In genomic region chr5:92715946-92716345, GRCh38 we compare ENCODE assay signal across 20 cellular contexts.
A peak's percentile ranks its signal among the peaks of the same experiment; 100 is the strongest.
DNase-seq lines count a peak whose midpoint lies in the region; ATAC-seq, FAIRE-seq and TF ChIP-seq lines count a peak whose summit lies in the region.
"Had no signal": no experiment of that assay in that cellular context is flagged by ENCODE, and none has a peak within 500 bp of the region (broad histone marks: within the 10 kb centered on the region; RNA-seq: fewer than 3 reads in every experiment).

No MANE protein-coding gene starts in this region.

- no peak for TF ChIP-seq EP300 in A549 (IDR thresholded peaks at IDR 0.05)

- no peak for TF ChIP-seq RAD21 in A549 (conservative IDR thresholded peaks at IDR 0.05 in 1 of 2, IDR thresholded peaks at IDR 0.05 in 1 of 2)

- H3K9me3 ChIP-seq in A549 = no peaks in the 10 kb centered on the region
- H3K9me3 ChIP-seq in upper lobe of right lung = no peaks in the 10 kb centered on the region

- H3K4me3 ChIP-seq in A549 = no peak overlapping the region
- H3K4me3 ChIP-seq in upper lobe of right lung = no peak overlapping the region
- H3K4me3 ChIP-seq: GM23338 had no signal

- TF ChIP-seq CTCF in A549 (IDR thresholded peaks at IDR 0.05) (no peak), upper lobe of right lung (IDR thresholded peaks at IDR 0.05) (no peak)

- intact Hi-C loops in upper lobe of right lung (cut with DNase I) = no loop called here

- POLR2A ChIA-PET in A549 (lab: Yijun Ruan, JAX) = no interaction called here

- ATAC-seq in A549 = no peak
- ATAC-seq in upper lobe of right lung = no peak
- ATAC-seq: GM23338, HCT116 had no signal

- no peak overlapping the region for H3K4me2 ChIP-seq in A549
- H3K4me2 ChIP-seq: GM23338 had no signal

- no peaks in the 10 kb centered on the region for H3K4me1 ChIP-seq in A549
- no peaks in the 10 kb centered on the region for H3K4me1 ChIP-seq in upper lobe of right lung

- H3K27me3 ChIP-seq in upper lobe of right lung = no peaks in the 10 kb centered on the region

- DNase-seq in NCI-H2081 (lab: John Stamatoyannopoulos, UW) (peak; percentile 0 to 9), NCI-H2081 treated with DMSO at 0.1 percent for 48 hours (lab: John Stamatoyannopoulos, UW) (no peak), A549 (ENCODE audit: low read depth in 1 of 2, low spot score in 1 of 2) (no peak), NCI-H69 (lab: John Stamatoyannopoulos, UW) (peak; percentile 74), upper lobe of right lung (no peak)
- DNase-seq in effector CD4-positive, alpha-beta T cell = no peak
- DNase-seq: 8988T; C1 segment of cervical spinal cord; Calu3; CD4-positive, alpha-beta memory T cell; COR-L47; DMS53; DMS79 treated with DMSO at 0.1 percent for 48 hours; GF-D8; H9; HFFc6 had no signal

- 89% methylated on average over 5 of the region's 5 CpGs for WGBS in A549 (ENCODE audit: missing lambda C conversion rate)

- FAIRE-seq in A549 (lab: Jason Lieb, UNC) = peak; percentile 65
- FAIRE-seq: GM12891, GM18507 had no signal

- H3K27ac ChIP-seq in A549 (no peak overlapping the region), upper lobe of right lung (no peak overlapping the region)

- H3K36me3 ChIP-seq in upper lobe of right lung = no peaks in the 10 kb centered on the region

- TF ChIP-seq POLR2A in A549 (IDR thresholded peaks at IDR 0.05; ENCODE audit: low read length) = no peak

- CTCF ChIA-PET in A549 (lab: Yijun Ruan, JAX) = no interaction called here

TF ChIP-seq in A549, 52 proteins besides CTCF, POLR2A, EP300 and RAD21:
- no peak for TF ChIP-seq BCL3 (IDR thresholded peaks at IDR 0.05)
- TF ChIP-seq MAX (IDR thresholded peaks at IDR 0.05) = no peak
- TF ChIP-seq RCOR1 (IDR thresholded peaks at IDR 0.05; ENCODE audit: low read depth, low read length) = no peak
- TF ChIP-seq CBX2 (IDR thresholded peaks at IDR 0.05; ENCODE audit: borderline replicate concordance, low read depth) = no peak
- TF ChIP-seq CEBPB (IDR thresholded peaks at IDR 0.05) = no peak
- TF ChIP-seq JUN (IDR thresholded peaks at IDR 0.05) = no peak
- no peak for TF ChIP-seq HDAC2 (IDR thresholded peaks at IDR 0.05)
- TF ChIP-seq POLR2AphosphoS2 (conservative IDR thresholded peaks at IDR 0.05; ENCODE audit: low read length) = no peak
- TF ChIP-seq CHD4 (IDR thresholded peaks at IDR 0.05; ENCODE audit: borderline replicate concordance) = no peak
- no peak for TF ChIP-seq NR3C1 (IDR thresholded peaks at IDR 0.05)
- no peak for TF ChIP-seq KDM5A (IDR thresholded peaks at IDR 0.05)
- TF ChIP-seq RARB (CRISPR knock-in tag; IDR thresholded peaks at IDR 0.05) = no peak
- no peak for TF ChIP-seq ELK1 (IDR thresholded peaks at IDR 0.05; ENCODE audit: low read depth, low read length)
- TF ChIP-seq TP53 (CRISPR knock-in tag; IDR thresholded peaks at IDR 0.05) = no peak
- no peak for TF ChIP-seq E2F6 (IDR thresholded peaks at IDR 0.05; ENCODE audit: borderline replicate concordance, low read depth)
- no peak for TF ChIP-seq FOXS1 (CRISPR knock-in tag; IDR thresholded peaks at IDR 0.05)
- TF ChIP-seq MAZ (IDR thresholded peaks at IDR 0.05; ENCODE audit: borderline replicate concordance, low read depth, low read length) = no peak

Comparison
In these comparisons a context has a peak if more than half of its experiments do, and no peak if none do; other contexts are left out.
1. DNase-seq: peak in NCI-H2081 (2 of 2) and NCI-H69 (single experiment); none in NCI-H2081 treated with DMSO at 0.1 percent for 48 hours (single experiment), A549 (0 of 2), effector CD4-positive, alpha-beta T cell (single experiment) and upper lobe of right lung (single experiment).